12 cellular contexts compared by ENCODE assay signal in genomic region chr9:133953976-133954709, GRCh38. TPM values are rescaled to one million over a fixed set of nuclear protein-coding genes. Genes with fewer than 3 reads are reported as not detected.
A peak's percentile ranks its signal among the peaks of the same experiment; 100 is the strongest.
DNase-seq lines count a peak whose midpoint lies in the region; ATAC-seq and TF ChIP-seq lines count a peak whose summit lies in the region.
"Had no signal": no experiment of that assay in that cellular context is flagged by ENCODE, and none has a peak within 500 bp of the region (broad histone marks: within the 10 kb centered on the region; RNA-seq: fewer than 3 reads in every experiment).

No MANE protein-coding gene starts in this region.

- H3K27me3 ChIP-seq in GM06990 (replicated peaks; ENCODE audit: control insufficient read depth, insufficient read depth, low read length) = no peaks in the 10 kb centered on the region
- H3K27me3 ChIP-seq in mesenchymal stem cell (ENCODE audit: control insufficient read depth in 1 of 2, insufficient read depth in 1 of 2, low read length in 2 of 2) = no peaks in the 10 kb centered on the region

- H3K79me1 ChIP-seq in mesenchymal stem cell (replicated peaks; ENCODE audit: low read length, poor library complexity, severe bottlenecking) = peaks cover 12% of the 10 kb centered on the region

- no peaks in the 10 kb centered on the region for H3K9me3 ChIP-seq in mesenchymal stem cell (ENCODE audit: control insufficient read depth, low read length)

- H2BK15ac ChIP-seq in mesenchymal stem cell (ENCODE audit: low read depth, poor library complexity, severe bottlenecking) = no peak overlapping the region

- H3K4ac ChIP-seq in mesenchymal stem cell (ENCODE audit: low read depth in 1 of 2, low read length in 2 of 2) = no peak overlapping the region

- H3K36me3 ChIP-seq in GM06990 (ENCODE audit: control insufficient read depth, insufficient read depth, low read length) (peaks cover 3% of the 10 kb centered on the region; the same call in 1 of the 2 replicates), mesenchymal stem cell (ENCODE audit: control insufficient read depth in 1 of 2, insufficient read depth in 2 of 2, low read depth in 1 of 2, low read length in 2 of 2) (peaks cover 0 to 44% of the 10 kb centered on the region in 2 experiments)

- TF ChIP-seq CTCF in GM06990 (IDR thresholded peaks at IDR 0.05; ENCODE audit: insufficient read depth, low read length, poor library complexity, severe bottlenecking) (no peak), activated B cell treated with CpG ODN at 0.5 μM for 24 hours (IDR thresholded peaks at IDR 0.05) (no peak), nephron progenitor cell (IDR thresholded peaks at IDR 0.05) (no peak)

- H3K4me1 Mint-ChIP-seq in activated B cell treated with CpG ODN at 0.5 μM for 24 hours = peaks cover 63% of the 10 kb centered on the region
- H3K4me1 Mint-ChIP-seq in nephron progenitor cell = peaks cover 61% of the 10 kb centered on the region

- 95% methylated on average over 29 of the region's 29 CpGs for WGBS in mesenchymal stem cell

- H3K18ac ChIP-seq in mesenchymal stem cell (ENCODE audit: low read depth in 1 of 2, low read length in 2 of 2) = peak overlapping the region in 1 of 2 experiments; percentile 46

- CTCF ChIA-PET in activated B cell treated with CpG ODN at 0.5 μM for 24 hours (lab: Charles Lee) = interaction anchor here (2.4 kb wide), 1 partner anchor 8 kb away, joined by 17 read pairs; no protein-coding TSS in a partner anchor

- H3K9ac ChIP-seq in mesenchymal stem cell (ENCODE audit: low read length) = no peak overlapping the region

- peaks cover 55% of the 10 kb centered on the region for H3K4me1 ChIP-seq in mesenchymal stem cell (ENCODE audit: control insufficient read depth, insufficient read depth, low read depth, low read length)

- no peak overlapping the region for H2AFZ ChIP-seq in mesenchymal stem cell (ENCODE audit: low read depth, low read length)

- H3K9me3 Mint-ChIP-seq in activated B cell treated with CpG ODN at 0.5 μM for 24 hours (no peaks in the 10 kb centered on the region), nephron progenitor cell (no peaks in the 10 kb centered on the region)
- H3K9me3 Mint-ChIP-seq: activated T-helper 2 cell treated with anti-CD3 and anti-CD28 coated beads, Interferon-gamma antibody, Interleukin-2, Interleukin-4, amounts not matched to agents 10 μg/mL and 5 μg/mL and 100 μg/mL, durations not matched to agents 14 hours and 24 hours and 36 hours had no signal

- peak overlapping the region; percentile 62 for H3K4me3 ChIP-seq in GM06990 (replicated peaks; ENCODE audit: low read depth, low read length)
- no peak overlapping the region for H3K4me3 ChIP-seq in mesenchymal stem cell (ENCODE audit: insufficient read depth in 1 of 2, low read depth in 1 of 2, low read length in 2 of 2)

- no peak overlapping the region for H3K23ac ChIP-seq in mesenchymal stem cell (ENCODE audit: low read length in 2 of 2)

- no peak overlapping the region for H2BK12ac ChIP-seq in mesenchymal stem cell (ENCODE audit: low read length in 2 of 2)

- H3K4me3 Mint-ChIP-seq in activated B cell treated with CpG ODN at 0.5 μM for 24 hours = peak overlapping the region; percentile 78
- no peak overlapping the region for H3K4me3 Mint-ChIP-seq in nephron progenitor cell

- H3K4me2 ChIP-seq in mesenchymal stem cell (ENCODE audit: low read length, poor library complexity, severe bottlenecking) = no peak overlapping the region

- POLR2A ChIA-PET in activated B cell treated with CpG ODN at 0.5 μM for 24 hours (lab: Charles Lee) = interaction anchor here (0.5 to 4.3 kb wide), 8 partner anchors 8 to 171 kb away, joined by 3 to 97 read pairs (median 8); no protein-coding TSS in a partner anchor

- intact Hi-C loops in activated B cell treated with CpG ODN at 0.5 μM for 24 hours (cut with micrococcal nuclease) = loop anchor here (1.0 to 10.0 kb wide), 3 partner anchors 8 to 111 kb away; partner anchors contain the start of gene BRD3

- H2AK5ac ChIP-seq in mesenchymal stem cell (ENCODE audit: low read length, severe bottlenecking) = no peak overlapping the region

- ATAC-seq in GM19324 (IDR thresholded peaks at IDR 0.05; ENCODE audit: low FRiP score, unreplicated experiment) = peak; percentile 11
- ATAC-seq in activated B cell treated with CpG ODN at 0.5 μM for 24 hours (ENCODE audit: low read depth) = no peak
- no peak for ATAC-seq in HG03139 (IDR thresholded peaks at IDR 0.05; ENCODE audit: unreplicated experiment)
- ATAC-seq: left colon had no signal

- no peak overlapping the region for H4K8ac ChIP-seq in mesenchymal stem cell (ENCODE audit: low read length)

- no peak overlapping the region for H3K27ac ChIP-seq in mesenchymal stem cell (ENCODE audit: low read length, poor library complexity, severe bottlenecking)

- H3K27ac Mint-ChIP-seq in activated B cell treated with CpG ODN at 0.5 μM for 24 hours (peak overlapping the region; percentile 89), nephron progenitor cell (peak overlapping the region; percentile 47)
- H3K27ac Mint-ChIP-seq: activated T-helper 2 cell treated with anti-CD3 and anti-CD28 coated beads, Interferon-gamma antibody, Interleukin-2, Interleukin-4, amounts not matched to agents 10 μg/mL and 5 μg/mL and 100 μg/mL, durations not matched to agents 14 hours and 24 hours and 36 hours had no signal

- H3K36me3 Mint-ChIP-seq in activated B cell treated with CpG ODN at 0.5 μM for 24 hours (ENCODE audit: low read depth) (peaks cover 4% of the 10 kb centered on the region), nephron progenitor cell (ENCODE audit: low read depth) (no peaks in the 10 kb centered on the region)

- DNase-seq in GM06990 (ENCODE audit: extremely low read depth, insufficient read length) (peak; percentile 76), activated B cell treated with CpG ODN at 0.5 μM for 24 hours (no peak), nephron progenitor cell (no peak), mesenchymal stem cell (no peak), NCI-H1694 treated with DMSO at 0.1 percent for 48 hours (lab: John Stamatoyannopoulos, UW) (no peak)
- DNase-seq in stimulated activated CD4-positive, alpha-beta T cell treated with anti-CD3 and anti-CD28 coated beads, Interleukin-2, amount 100 ng/mL, for 48 hours = no peak
- DNase-seq: cortex of kidney, left colon, NCI-H1436 had no signal

- no peak overlapping the region for H2BK5ac ChIP-seq in mesenchymal stem cell (ENCODE audit: low read depth, low read length, poor library complexity, severe bottlenecking)

- H4K91ac ChIP-seq in mesenchymal stem cell (ENCODE audit: low read length) = no peak overlapping the region

- H3K14ac ChIP-seq in mesenchymal stem cell (ENCODE audit: low read length in 2 of 2) = no peak overlapping the region

- no peak overlapping the region for H2BK120ac ChIP-seq in mesenchymal stem cell (ENCODE audit: low read depth, low read length)

- H3K27me3 Mint-ChIP-seq in activated B cell treated with CpG ODN at 0.5 μM for 24 hours (no peaks in the 10 kb centered on the region), nephron progenitor cell (ENCODE audit: low read depth, poor library complexity) (peaks cover 2% of the 10 kb centered on the region)

RNA-seq across cellular contexts. Expression of gene VAV2, which starts 38.0 kb away (rescaled TPM):
- total RNA-seq in activated B cell treated with CpG ODN at 0.5 μM for 24 hours = 92.9 and 99.6 TPM in 2 replicates
- 11.6 TPM for polyA plus RNA-seq in mesenchymal stem cell (2013, experiment 1 of 2)
- 11.1 TPM for polyA plus RNA-seq in mesenchymal stem cell (2013, experiment 2 of 2)
